1 cellular context compared by ENCODE assay signal in the genomic region with DNA sequence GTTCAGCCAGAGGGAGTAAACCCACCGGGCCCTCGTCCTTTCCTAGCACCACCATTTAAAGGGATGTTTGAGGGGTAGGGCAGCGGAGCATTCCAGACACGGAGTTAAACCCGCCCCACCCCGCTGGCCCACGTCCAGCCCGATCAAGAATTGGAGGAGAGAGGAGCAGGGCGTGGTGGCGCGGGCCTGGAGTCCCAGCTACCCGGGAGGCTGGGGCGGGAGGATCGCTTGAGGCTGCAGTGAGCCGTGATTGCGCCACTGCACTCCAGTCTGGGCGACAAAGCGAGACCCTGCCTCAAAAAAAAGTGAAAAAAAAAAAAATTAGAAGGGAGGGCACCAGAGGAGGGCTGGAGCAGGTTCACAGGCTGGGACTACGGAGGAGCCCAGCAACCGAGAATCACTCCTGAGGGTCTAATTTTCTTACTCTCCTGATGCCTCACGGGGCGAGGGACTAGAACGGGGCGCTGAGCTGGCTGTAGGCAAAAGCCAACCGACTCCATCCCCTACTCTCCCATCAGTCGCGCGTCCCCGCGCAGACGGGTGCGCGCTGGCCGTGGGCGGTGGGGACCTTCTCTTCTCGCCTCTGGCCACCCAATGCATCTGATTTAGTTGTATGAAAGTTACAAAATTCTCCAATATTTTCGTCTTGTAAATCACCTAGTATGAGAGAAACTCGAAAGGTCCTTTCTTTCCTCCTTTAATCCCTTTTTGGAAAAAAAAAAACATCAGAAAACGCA.
TF ChIP-seq lines count a peak whose summit lies in the region.

No MANE protein-coding gene starts in this region.

TF ChIP-seq in K562, 482 proteins besides CTCF, POLR2A, EP300 and RAD21 (continued from another document):
- TF ChIP-seq, protein P1, sequence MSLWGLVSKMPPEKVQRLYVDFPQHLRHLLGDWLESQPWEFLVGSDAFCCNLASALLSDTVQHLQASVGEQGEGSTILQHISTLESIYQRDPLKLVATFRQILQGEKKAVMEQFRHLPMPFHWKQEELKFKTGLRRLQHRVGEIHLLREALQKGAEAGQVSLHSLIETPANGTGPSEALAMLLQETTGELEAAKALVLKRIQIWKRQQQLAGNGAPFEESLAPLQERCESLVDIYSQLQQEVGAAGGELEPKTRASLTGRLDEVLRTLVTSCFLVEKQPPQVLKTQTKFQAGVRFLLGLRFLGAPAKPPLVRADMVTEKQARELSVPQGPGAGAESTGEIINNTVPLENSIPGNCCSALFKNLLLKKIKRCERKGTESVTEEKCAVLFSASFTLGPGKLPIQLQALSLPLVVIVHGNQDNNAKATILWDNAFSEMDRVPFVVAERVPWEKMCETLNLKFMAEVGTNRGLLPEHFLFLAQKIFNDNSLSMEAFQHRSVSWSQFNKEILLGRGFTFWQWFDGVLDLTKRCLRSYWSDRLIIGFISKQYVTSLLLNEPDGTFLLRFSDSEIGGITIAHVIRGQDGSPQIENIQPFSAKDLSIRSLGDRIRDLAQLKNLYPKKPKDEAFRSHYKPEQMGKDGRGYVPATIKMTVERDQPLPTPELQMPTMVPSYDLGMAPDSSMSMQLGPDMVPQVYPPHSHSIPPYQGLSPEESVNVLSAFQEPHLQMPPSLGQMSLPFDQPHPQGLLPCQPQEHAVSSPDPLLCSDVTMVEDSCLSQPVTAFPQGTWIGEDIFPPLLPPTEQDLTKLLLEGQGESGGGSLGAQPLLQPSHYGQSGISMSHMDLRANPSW (CRISPR knock-in tag; IDR thresholded peaks at IDR 0.05) = peak; percentile 88
- TF ChIP-seq ARID2 (IDR thresholded peaks at IDR 0.05) (no peak), ZNF589 (CRISPR knock-in tag; IDR thresholded peaks at IDR 0.05; ENCODE audit: low read depth) (peak; percentile 82; the same call in 1 of the 2 replicates), PHF20 (IDR thresholded peaks at IDR 0.05; ENCODE audit: partially characterized antibody) (no peak), TCFL5 (CRISPR knock-in tag; conservative IDR thresholded peaks at IDR 0.05) (no peak), CEBPG (CRISPR knock-in tag; IDR thresholded peaks at IDR 0.05) (peak; percentile 65), CEBPG (tag; conservative IDR thresholded peaks at IDR 0.05 in 1 of 2, IDR thresholded peaks at IDR 0.05 in 1 of 2) (peak; percentile 69 to 70), MAFG (tag; conservative IDR thresholded peaks at IDR 0.05) (no peak), HDGF (IDR thresholded peaks at IDR 0.05) (no peak), TCF7 (IDR thresholded peaks at IDR 0.05; ENCODE audit: borderline replicate concordance) (peak; percentile 86), FOXP1 (CRISPR knock-in tag; IDR thresholded peaks at IDR 0.05) (peak; percentile 72), TEAD4 (IDR thresholded peaks at IDR 0.05; ENCODE audit: low read length) (peak; percentile 2), TEAD4 (CRISPR knock-in tag; IDR thresholded peaks at IDR 0.05; ENCODE audit: borderline replicate concordance) (no peak)
- TF ChIP-seq, protein P2, sequence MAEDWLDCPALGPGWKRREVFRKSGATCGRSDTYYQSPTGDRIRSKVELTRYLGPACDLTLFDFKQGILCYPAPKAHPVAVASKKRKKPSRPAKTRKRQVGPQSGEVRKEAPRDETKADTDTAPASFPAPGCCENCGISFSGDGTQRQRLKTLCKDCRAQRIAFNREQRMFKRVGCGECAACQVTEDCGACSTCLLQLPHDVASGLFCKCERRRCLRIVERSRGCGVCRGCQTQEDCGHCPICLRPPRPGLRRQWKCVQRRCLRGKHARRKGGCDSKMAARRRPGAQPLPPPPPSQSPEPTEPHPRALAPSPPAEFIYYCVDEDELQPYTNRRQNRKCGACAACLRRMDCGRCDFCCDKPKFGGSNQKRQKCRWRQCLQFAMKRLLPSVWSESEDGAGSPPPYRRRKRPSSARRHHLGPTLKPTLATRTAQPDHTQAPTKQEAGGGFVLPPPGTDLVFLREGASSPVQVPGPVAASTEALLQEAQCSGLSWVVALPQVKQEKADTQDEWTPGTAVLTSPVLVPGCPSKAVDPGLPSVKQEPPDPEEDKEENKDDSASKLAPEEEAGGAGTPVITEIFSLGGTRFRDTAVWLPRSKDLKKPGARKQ (CRISPR knock-in tag; IDR thresholded peaks at IDR 0.05) = no peak
- TF ChIP-seq, protein P3, sequence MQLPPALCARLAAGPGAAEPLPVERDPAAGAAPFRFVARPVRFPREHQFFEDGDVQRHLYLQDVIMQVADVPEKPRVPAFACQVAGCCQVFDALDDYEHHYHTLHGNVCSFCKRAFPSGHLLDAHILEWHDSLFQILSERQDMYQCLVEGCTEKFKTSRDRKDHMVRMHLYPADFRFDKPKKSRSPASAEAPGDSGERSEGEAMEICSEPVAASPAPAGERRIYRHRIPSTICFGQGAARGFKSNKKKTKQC (CRISPR knock-in tag; IDR thresholded peaks at IDR 0.05) = peak; percentile 87
